17 cellular contexts compared by ENCODE assay signal in genomic region chr4:147479376-147479775, GRCh38. TPM values are rescaled to one million over a fixed set of nuclear protein-coding genes. Genes with fewer than 3 reads are reported as not detected.
DNase-seq lines count a peak whose midpoint lies in the region; ATAC-seq, FAIRE-seq and TF ChIP-seq lines count a peak whose summit lies in the region.
"Had no signal": no experiment of that assay in that cellular context is flagged by ENCODE, and none has a peak within 500 bp of the region (broad histone marks: within the 10 kb centered on the region; RNA-seq: fewer than 3 reads in every experiment).

No MANE protein-coding gene starts in this region.

- H3K9me3 ChIP-seq in mammary epithelial cell (replicated peaks; ENCODE audit: insufficient read depth, low read length) (no peaks in the 10 kb centered on the region), keratinocyte (ENCODE audit: control insufficient read depth, low read depth, low read length) (no peaks in the 10 kb centered on the region)
- H3K9me3 ChIP-seq: Peyer's patch, SJSA1 had no signal

- H3K27ac Mint-ChIP-seq in type B pancreatic cell, result no peak overlapping the region

- intact Hi-C loops in mammary epithelial cell (cut with micrococcal nuclease), result no loop called here

- H3K27ac ChIP-seq in mammary epithelial cell (ENCODE audit: insufficient read depth, low read depth, low read length) (peak overlapping the region; percentile 16), keratinocyte (ENCODE audit: control insufficient read depth, insufficient read depth, low read length) (no peak overlapping the region)
- H3K27ac ChIP-seq: GM23248, Peyer's patch, SJSA1 had no signal

- H2AFZ ChIP-seq in mammary epithelial cell (ENCODE audit: low read depth, low read length), result peak overlapping the region; percentile 10
- no peak overlapping the region for H2AFZ ChIP-seq in keratinocyte (ENCODE audit: control insufficient read depth, low read length)
- H2AFZ ChIP-seq: GM23248 had no signal

- H3K27me3 ChIP-seq in mammary epithelial cell (ENCODE audit: insufficient read depth, low read length) (no peaks in the 10 kb centered on the region), keratinocyte (ENCODE audit: control insufficient read depth, extremely low read depth, insufficient read depth, low read length) (no peaks in the 10 kb centered on the region)
- H3K27me3 ChIP-seq: Peyer's patch, SJSA1 had no signal

- H3K4me1 Mint-ChIP-seq in type B pancreatic cell (ENCODE audit: unreplicated experiment), result no peaks in the 10 kb centered on the region

- no peaks in the 10 kb centered on the region for H3K36me3 Mint-ChIP-seq in type B pancreatic cell

- peak overlapping the region; percentile 16 for H3K4me3 Mint-ChIP-seq in type B pancreatic cell

- H3K4me2 ChIP-seq in mammary epithelial cell (ENCODE audit: insufficient read depth, low read depth, low read length), result no peak overlapping the region
- no peak overlapping the region for H3K4me2 ChIP-seq in keratinocyte (ENCODE audit: control insufficient read depth, extremely low read depth, insufficient read depth, low read depth, low read length)

- H3K79me2 ChIP-seq in mammary epithelial cell (ENCODE audit: insufficient read depth, low read length) (peaks cover 9% of the 10 kb centered on the region), keratinocyte (ENCODE audit: control insufficient read depth, insufficient read depth, low read length) (no peaks in the 10 kb centered on the region)

- CTCF ChIA-PET in mammary epithelial cell (lab: Charles Lee; ENCODE audit: low non-redundant PET), result no interaction called here

- H3K9me3 Mint-ChIP-seq in type B pancreatic cell, result peaks cover 4% of the 10 kb centered on the region

- in situ Hi-C loops in mammary epithelial cell (cut with MboI; ENCODE audit: low sequenced_read_pairs in 2 of 2), result no loop called here

- peak; percentile 66 for FAIRE-seq in keratinocyte (lab: Jason Lieb, UNC)

- H3K27me3 Mint-ChIP-seq in type B pancreatic cell, result peaks cover 32% of the 10 kb centered on the region

- TSS peak; percentile 24 for BruUV-seq in mammary epithelial cell (replicated peaks; lab: Mats Ljungman, UMichigan)

- ATAC-seq in HG02852 (IDR thresholded peaks at IDR 0.05; ENCODE audit: unreplicated experiment), result no peak

- dilution Hi-C loops in mammary epithelial cell (cut with HindIII; ENCODE audit: low sequenced_read_pairs) (no loop called here), keratinocyte (cut with MboI; ENCODE audit: extremely low pct_ligation_motif_present, low sequenced_read_pairs) (no loop called here)

- H4K20me1 ChIP-seq in mammary epithelial cell (ENCODE audit: insufficient read depth, low read length) (no peaks in the 10 kb centered on the region), keratinocyte (ENCODE audit: control insufficient read depth, extremely low read depth, insufficient read depth, low read length) (no peaks in the 10 kb centered on the region)

- 0% methylated on average over 2 of the region's 2 CpGs for WGBS in mammary epithelial cell (ENCODE audit: low coverage, missing lambda C conversion rate)

- DNase-seq in M059J (ENCODE audit: low read depth) (peak; percentile 69), mammary epithelial cell (no peak), keratinocyte (ENCODE audit: low read depth, low spot score) (no peak), type B pancreatic cell (ENCODE audit: extremely low spot score, unreplicated experiment) (no peak), mucosa of gallbladder (ENCODE audit: low spot score) (no peak), NCI-H1436 (lab: John Stamatoyannopoulos, UW) (no peak)
- DNase-seq: ACHN, AML-193, COR-L47, GDM1, HCEC 1CT, NCI-H1105, NCI-H1694 treated with DMSO at 0.1 percent for 48 hours, Peyer's patch had no signal

- H3K36me3 ChIP-seq in mammary epithelial cell (ENCODE audit: insufficient read depth, low read length), result no peaks in the 10 kb centered on the region
- H3K36me3 ChIP-seq in keratinocyte (ENCODE audit: control insufficient read depth in 2 of 2, extremely low read depth in 1 of 2, insufficient read depth in 2 of 2, low read length in 2 of 2), result no peaks in the 10 kb centered on the region
- H3K36me3 ChIP-seq: Peyer's patch, SJSA1 had no signal

- peaks cover 33% of the 10 kb centered on the region for H3K4me1 ChIP-seq in mammary epithelial cell (ENCODE audit: insufficient read depth, low read length)
- peaks cover 27% of the 10 kb centered on the region for H3K4me1 ChIP-seq in keratinocyte (ENCODE audit: control insufficient read depth, extremely low read depth, insufficient read depth, low read length)
- H3K4me1 ChIP-seq: Peyer's patch had no signal

- no peaks in the 10 kb centered on the region for H3K9me1 ChIP-seq in keratinocyte (ENCODE audit: control insufficient read depth, extremely low read depth, insufficient read depth, low read length)

- H3K4me3 ChIP-seq in mammary epithelial cell (replicated peaks in 1 of 3; ENCODE audit: insufficient read depth in 1 of 3, low read depth in 2 of 3, low read length in 3 of 3), result no peak overlapping the region
- H3K4me3 ChIP-seq in keratinocyte (ENCODE audit: control insufficient read depth in 2 of 3, extremely low read depth in 1 of 3, insufficient read depth in 2 of 3, low read depth in 1 of 3, low read length in 3 of 3), result no peak overlapping the region
- H3K4me3 ChIP-seq: GM23248, Peyer's patch, SJSA1 had no signal

- H3K9ac ChIP-seq in mammary epithelial cell (ENCODE audit: insufficient read depth, low read length) (no peak overlapping the region), keratinocyte (ENCODE audit: control insufficient read depth, extremely low read depth, insufficient read depth, low read length) (no peak overlapping the region)
- H3K9ac ChIP-seq: GM23248 had no signal

- no peak for TF ChIP-seq CTCF in mammary epithelial cell (conservative IDR thresholded peaks at IDR 0.05 in 1 of 2, IDR thresholded peaks at IDR 0.05 in 1 of 2; ENCODE audit: extremely low read depth in 1 of 2, insufficient read depth in 1 of 2, low read depth in 1 of 2, low read length in 2 of 2)
- TF ChIP-seq CTCF in keratinocyte (optimal IDR thresholded peaks at IDR 0.05 in 1 of 3, IDR thresholded peaks at IDR 0.05 in 1 of 3, conservative IDR thresholded peaks at IDR 0.05 in 1 of 3; ENCODE audit: extremely low read depth in 1 of 3, insufficient read depth in 2 of 3, low read length in 3 of 3), result no peak
- no peak for TF ChIP-seq CTCF in type B pancreatic cell (conservative IDR thresholded peaks at IDR 0.05)

RNA-seq across cellular contexts. Expression of gene EDNRA, which starts 1.5 kb away (rescaled TPM):
- total RNA-seq in M059J (2014; rRNA removed; shearing (Covaris generic)), result 4.3 and 6.5 TPM in 2 replicates
- 10 to 100 TPM; 19.2 to 35.4 TPM for total RNA-seq in mammary epithelial cell
- polyA plus RNA-seq in mammary epithelial cell, result 14.1 TPM
- polyA minus RNA-seq in mammary epithelial cell, result 49.6 TPM
- 5.5 to 7.8 TPM (median 6.1 TPM) in 3 replicates for polyA plus RNA-seq in keratinocyte
- 0.20 TPM for polyA plus RNA-seq in keratinocyte (2011; ENCODE audit: low read depth)
- polyA plus RNA-seq in keratinocyte (2011; cell fraction: cytosol; rRNA removed), result 1.9 and 3.3 TPM in 2 replicates
- polyA plus RNA-seq in keratinocyte (2011; cell fraction: nucleus; rRNA removed), result 8.6 and 8.9 TPM in 2 replicates
- polyA plus RNA-seq in keratinocyte (2012; ENCODE audit: low replicate concordance), result 0.35 and 3.4 TPM in 2 replicates
- 4.2 to 13.2 TPM (median 5.1 TPM) in 3 replicates for polyA minus RNA-seq in keratinocyte
- polyA minus RNA-seq in keratinocyte (2011; cell fraction: cytosol; rRNA and poly(A)+ RNA removed), result 3.5 TPM
- 9.5 and 15.4 TPM in 2 replicates for polyA minus RNA-seq in keratinocyte (2011; cell fraction: nucleus; rRNA and poly(A)+ RNA removed)
- 8.3 and 37.6 TPM in 2 replicates for total RNA-seq in type B pancreatic cell (ENCODE audit: low replicate concordance)
- total RNA-seq in mucosa of gallbladder, result 9.7 TPM
